In genomic region chr4:136461533-136461932, GRCh38 we compare ENCODE assay signal across 8 cellular contexts.
"Had no signal": no experiment of that assay in that cellular context is flagged by ENCODE, and none has a peak within 500 bp of the region (broad histone marks: within the 10 kb centered on the region; RNA-seq: fewer than 3 reads in every experiment).

No MANE protein-coding gene starts in this region.

- H3K4me3 ChIP-seq: GM12878 had no signal

- ATAC-seq: GM12878 had no signal

- DNase-seq: GDM1, GF-D8 had no signal

- FAIRE-seq: G401.6, GM12878, GM12891, GM12892, GM18507, GM19239 had no signal
